Comparison of ENCODE assay signal across 1 cellular context in genomic region chr1:206634365-206635079, GRCh38.
TF ChIP-seq lines count a peak whose summit lies in the region.

No MANE protein-coding gene starts in this region.

TF ChIP-seq in K562, 482 proteins besides CTCF, POLR2A, EP300 and RAD21 (continued from another document and continues in another):
- TF ChIP-seq ZNF655 (CRISPR knock-in tag; IDR thresholded peaks at IDR 0.05) (no peak), TFE3 (CRISPR knock-in tag; IDR thresholded peaks at IDR 0.05) (no peak), JUN (IDR thresholded peaks at IDR 0.05; ENCODE audit: borderline replicate concordance, low read depth, low read length) (no peak), JUN (CRISPR knock-in tag; IDR thresholded peaks at IDR 0.05; ENCODE audit: borderline replicate concordance) (no peak), SMAD3 (CRISPR knock-in tag; conservative IDR thresholded peaks at IDR 0.05) (peak; percentile 63; the same call in 1 of the 2 replicates), SMARCA4 (IDR thresholded peaks at IDR 0.05) (no peak), RBM15 (IDR thresholded peaks at IDR 0.05; ENCODE audit: insufficient read depth, low read length) (no peak), PREB (CRISPR knock-in tag; IDR thresholded peaks at IDR 0.05) (no peak), SFPQ (IDR thresholded peaks at IDR 0.05; ENCODE audit: low read depth, low read length) (no peak), ATF4 (CRISPR knock-in tag; IDR thresholded peaks at IDR 0.05) (0 out of 2 replicates have a peak, but pooled peaks have one; percentile 9), ZNF707 (CRISPR knock-in tag; conservative IDR thresholded peaks at IDR 0.05) (no peak), ZNF311 (CRISPR knock-in tag; IDR thresholded peaks at IDR 0.05) (no peak), ZNF347 (CRISPR knock-in tag; IDR thresholded peaks at IDR 0.05; ENCODE audit: low read depth) (no peak), ZNF449 (CRISPR knock-in tag; IDR thresholded peaks at IDR 0.05) (no peak), MCM5 (IDR thresholded peaks at IDR 0.05; ENCODE audit: low read depth) (no peak), SNAPC5 (CRISPR knock-in tag; IDR thresholded peaks at IDR 0.05) (no peak), CTCFL (IDR thresholded peaks at IDR 0.05; ENCODE audit: borderline replicate concordance, insufficient read depth, low read depth, low read length, poor library complexity, severe bottlenecking) (no peak), U2AF2 (optimal IDR thresholded peaks at IDR 0.05; ENCODE audit: low read depth, low read length) (no peak), STAG1 (CRISPR knock-in tag; IDR thresholded peaks at IDR 0.05; ENCODE audit: borderline replicate concordance) (no peak; the same call in 1 of the 2 replicates), SMC3 (conservative IDR thresholded peaks at IDR 0.05; ENCODE audit: insufficient read depth, low read depth, low read length) (peak; percentile 92), HDAC1 (IDR thresholded peaks at IDR 0.05) (no peak), MLLT1 (IDR thresholded peaks at IDR 0.05) (peak in 1 of 2 experiments; percentile 68; a peak in 1 of 4 replicates), CEBPG (CRISPR knock-in tag; IDR thresholded peaks at IDR 0.05) (no peak), CEBPG (tag; conservative IDR thresholded peaks at IDR 0.05 in 1 of 2, IDR thresholded peaks at IDR 0.05 in 1 of 2) (no peak), E2F6 (IDR thresholded peaks at IDR 0.05; ENCODE audit: borderline replicate concordance in 1 of 2, extremely low read depth in 1 of 2, insufficient read depth in 1 of 2, insufficient read length in 1 of 2, low read depth in 1 of 2, low read length in 1 of 2, poor library complexity in 1 of 2, severe bottlenecking in 1 of 2) (peak in 1 of 2 experiments; percentile 65), OTX1 (CRISPR knock-in tag; IDR thresholded peaks at IDR 0.05) (no peak), MEF2D (tag; conservative IDR thresholded peaks at IDR 0.05; ENCODE audit: low read depth) (no peak), ZKSCAN1 (IDR thresholded peaks at IDR 0.05; ENCODE audit: low read depth, low read length) (no peak)
